19 cellular contexts compared by ENCODE assay signal in the genomic region with DNA sequence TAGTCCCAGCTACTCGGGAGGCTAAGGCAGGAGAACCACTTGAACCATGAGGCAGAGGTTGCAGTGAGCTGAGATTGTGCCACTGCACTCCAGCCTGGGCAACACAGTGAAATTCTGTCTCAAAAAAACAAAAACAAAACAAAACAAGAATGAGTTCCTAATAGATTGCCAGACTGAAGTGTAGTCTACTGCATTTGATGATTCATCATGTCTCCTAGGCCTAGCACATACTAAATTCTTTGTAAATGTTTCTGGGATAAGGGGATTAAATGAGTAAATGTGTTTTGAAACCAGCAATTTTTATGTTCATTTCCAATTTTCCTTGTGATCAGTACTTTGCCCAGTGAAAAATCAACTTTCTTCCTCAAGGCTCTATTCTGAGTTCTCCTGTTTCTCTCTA. TPM values are rescaled to one million over a fixed set of nuclear protein-coding genes. Genes with fewer than 3 reads are reported as not detected.
DNase-seq lines count a peak whose midpoint lies in the region; ATAC-seq and FAIRE-seq lines count a peak whose summit lies in the region.
"Had no signal": no experiment of that assay in that cellular context is flagged by ENCODE, and none has a peak within 500 bp of the region (broad histone marks: within the 10 kb centered on the region; RNA-seq: fewer than 3 reads in every experiment).

No MANE protein-coding gene starts in this region.

- H3K4ac ChIP-seq in trophoblast cell (ENCODE audit: low read depth, low read length), result no peak overlapping the region

- no peak overlapping the region for H3K18ac ChIP-seq in trophoblast cell (ENCODE audit: low read length)

- peaks cover 30% of the 10 kb centered on the region for H3K4me1 Mint-ChIP-seq in activated T-cell treated with anti-CD3 and anti-CD28 coated beads, Interleukin-2, amount 50 U/mL, for 24 hours (ENCODE audit: low read depth)

- no peak overlapping the region for H2BK5ac ChIP-seq in trophoblast cell (ENCODE audit: low read depth, low read length, poor library complexity)

- DNase-seq in GM03348 (ENCODE audit: low spot score) (peak; percentile 72), SJCRH30 (peak in 1 of 2 experiments; percentile 28), fibroblast of gingiva (ENCODE audit: low read depth) (peak; percentile 54), trophoblast cell (peak; percentile 23 to 57), urothelium cell line (ENCODE audit: low spot score) (no peak), substantia nigra (lab: John Stamatoyannopoulos, UW) (no peak)
- DNase-seq in activated naive CD4-positive, alpha-beta T cell treated with anti-CD3 and anti-CD28 coated beads, Interleukin-2, amount 50 U/mL, for 72 hours (ENCODE audit: low spot score in 2 of 2), result no peak
- no peak for DNase-seq in activated T-cell treated with anti-CD3 and anti-CD28 coated beads, Interleukin-2, amount 50 U/mL, for 24 hours
- DNase-seq: DMS79; NCI-H2107; NCI-H748 treated with DMSO at 0.1 percent for 48 hours; stimulated activated CD4-positive, alpha-beta T cell treated with anti-CD3 and anti-CD28 coated beads, Interleukin-4, amount 100 ng/mL, for 1 hour; stimulated activated CD8-positive, alpha-beta memory T cell treated with anti-CD3 and anti-CD28 coated beads, Interleukin-4, amount 100 ng/mL, for 48 hours; WERI-Rb-1 had no signal

- no peaks in the 10 kb centered on the region for H3K27me3 Mint-ChIP-seq in activated T-cell treated with anti-CD3 and anti-CD28 coated beads, Interleukin-2, amount 50 U/mL, for 24 hours

- no peak overlapping the region for H4K91ac ChIP-seq in trophoblast cell (ENCODE audit: low read depth, low read length)

- no peak overlapping the region for H2AK5ac ChIP-seq in trophoblast cell (ENCODE audit: low read length)

- no peak for ATAC-seq in activated naive CD4-positive, alpha-beta T cell treated with anti-CD3 and anti-CD28 coated beads, Interleukin-2, amount 50 U/mL, for 72 hours

- peaks cover 0 to 6% of the 10 kb centered on the region in 2 donors for H3K9me3 Mint-ChIP-seq in activated naive CD4-positive, alpha-beta T cell treated with anti-CD3 and anti-CD28 coated beads, Interleukin-2, amount 50 U/mL, for 72 hours
- H3K9me3 Mint-ChIP-seq in activated T-cell treated with anti-CD3 and anti-CD28 coated beads, Interleukin-2, amount 50 U/mL, for 24 hours, result no peaks in the 10 kb centered on the region
- H3K9me3 Mint-ChIP-seq: neural crest cell had no signal

- H3K79me2 ChIP-seq in trophoblast cell (ENCODE audit: control insufficient read depth, insufficient read depth, low read length, poor library complexity), result peaks cover 19% of the 10 kb centered on the region

- no peak overlapping the region for H3K4me3 Mint-ChIP-seq in activated T-cell treated with anti-CD3 and anti-CD28 coated beads, Interleukin-2, amount 50 U/mL, for 24 hours
- H3K4me3 Mint-ChIP-seq: neural crest cell had no signal

- H3K14ac ChIP-seq in trophoblast cell (ENCODE audit: low read length), result no peak overlapping the region

- peaks cover 7% of the 10 kb centered on the region in 2 donors for H3K36me3 Mint-ChIP-seq in activated naive CD4-positive, alpha-beta T cell treated with anti-CD3 and anti-CD28 coated beads, Interleukin-2, amount 50 U/mL, for 72 hours
- H3K36me3 Mint-ChIP-seq in activated T-cell treated with anti-CD3 and anti-CD28 coated beads, Interleukin-2, amount 50 U/mL, for 24 hours (ENCODE audit: low read depth), result peaks cover 9% of the 10 kb centered on the region

- H4K8ac ChIP-seq in trophoblast cell (ENCODE audit: low read depth, low read length), result no peak overlapping the region

- WGBS in trophoblast cell (ENCODE audit: extremely low coverage, insufficient coverage, insufficient read length), result no CpG with 5 or more reads among the region's 1 CpG

- H2AFZ ChIP-seq in trophoblast cell (ENCODE audit: insufficient read depth, low read length, poor library complexity), result no peak overlapping the region

- no peak overlapping the region for H3K9ac ChIP-seq in trophoblast cell (ENCODE audit: low read length)

- peaks cover 26% of the 10 kb centered on the region for H3K4me1 ChIP-seq in SJCRH30
- H3K4me1 ChIP-seq in trophoblast cell (ENCODE audit: control insufficient read depth in 1 of 2, insufficient read depth in 2 of 2, low read length in 2 of 2), result peaks cover 7 to 9% of the 10 kb centered on the region in 2 experiments
- H3K4me1 ChIP-seq: ascending aorta had no signal

- no peaks in the 10 kb centered on the region for H3K27me3 ChIP-seq in SJCRH30
- no peaks in the 10 kb centered on the region for H3K27me3 ChIP-seq in trophoblast cell (ENCODE audit: insufficient read depth, low read length)
- H3K27me3 ChIP-seq: ascending aorta, right atrium auricular region had no signal

- no peak for FAIRE-seq in urothelium cell line (lab: Jason Lieb, UNC)
- FAIRE-seq: H1 had no signal

- H3K36me3 ChIP-seq in SJCRH30 (peaks cover 2% of the 10 kb centered on the region; the same call in 1 of the 2 replicates), trophoblast cell (ENCODE audit: control insufficient read depth in 1 of 2, insufficient read depth in 2 of 2, low read length in 2 of 2) (no peaks in the 10 kb centered on the region)
- H3K36me3 ChIP-seq: ascending aorta had no signal

- H2BK120ac ChIP-seq in trophoblast cell (ENCODE audit: insufficient read depth, low read length, poor library complexity), result no peak overlapping the region

- H3K9me3 ChIP-seq in SJCRH30 (replicated peaks) (no peaks in the 10 kb centered on the region), trophoblast cell (ENCODE audit: insufficient read depth, low read depth, low read length) (no peaks in the 10 kb centered on the region)
- H3K9me3 ChIP-seq: ascending aorta, right atrium auricular region had no signal

- H3K23ac ChIP-seq in trophoblast cell (ENCODE audit: low read length), result no peak overlapping the region

- H3K4me2 ChIP-seq in trophoblast cell (ENCODE audit: low read length), result no peak overlapping the region

- H4K12ac ChIP-seq in trophoblast cell (ENCODE audit: low read depth, low read length), result no peak overlapping the region

- H3K27ac Mint-ChIP-seq in activated naive CD4-positive, alpha-beta T cell treated with anti-CD3 and anti-CD28 coated beads, Interleukin-2, amount 50 U/mL, for 72 hours, result no peak overlapping the region
- H3K27ac Mint-ChIP-seq in activated T-cell treated with anti-CD3 and anti-CD28 coated beads, Interleukin-2, amount 50 U/mL, for 24 hours, result no peak overlapping the region

- H3K79me1 ChIP-seq in trophoblast cell (ENCODE audit: low read length), result peaks cover 24% of the 10 kb centered on the region

- H3K27ac ChIP-seq in SJCRH30 (peak overlapping the region; percentile 46), trophoblast cell (ENCODE audit: low read depth, low read length) (no peak overlapping the region), substantia nigra (ENCODE audit: low read depth, low read length, poor library complexity, severe bottlenecking) (no peak overlapping the region)
- H3K27ac ChIP-seq: ascending aorta, C4-2B, WERI-Rb-1 had no signal

- no peak overlapping the region for H2BK12ac ChIP-seq in trophoblast cell (ENCODE audit: low read length)

- H3K4me3 ChIP-seq in SJCRH30 (no peak overlapping the region), trophoblast cell (ENCODE audit: low read depth, low read length) (no peak overlapping the region)
- H3K4me3 ChIP-seq: ascending aorta, right atrium auricular region had no signal

RNA-seq across cellular contexts. Expression of gene DYRK2, which starts 3.0 kb away (rescaled TPM):
- total RNA-seq in SJCRH30 (2014; rRNA removed; shearing (Covaris generic)), result 51.6 and 58.2 TPM in 2 replicates
- polyA plus RNA-seq in trophoblast cell (2013), result 17.2 TPM in 2 replicates
- 10 to 100 TPM; 27.2 to 34.3 TPM for total RNA-seq in activated naive CD4-positive, alpha-beta T cell treated with anti-CD3 and anti-CD28 coated beads, Interleukin-2, amount 50 U/mL, for 72 hours

Comparison
In these comparisons a context has a peak if more than half of its experiments do, and no peak if none do; other contexts are left out.
1. DNase-seq: peak in GM03348 (single experiment), fibroblast of gingiva (single experiment) and trophoblast cell (2 of 2); none in urothelium cell line (single experiment), substantia nigra (0 of 49), activated naive CD4-positive, alpha-beta T cell treated with anti-CD3 and anti-CD28 coated beads, Interleukin-2, amount 50 U/mL, for 72 hours (0 of 2) and activated T-cell treated with anti-CD3 and anti-CD28 coated beads, Interleukin-2, amount 50 U/mL, for 24 hours (single experiment).